ENCODE assay signal across 1 cellular context in genomic region chr1:47523812-47524170, GRCh38.
TF ChIP-seq lines count a peak whose summit lies in the region.

No MANE protein-coding gene starts in this region.

TF ChIP-seq in SK-N-SH treated with all-trans-retinoic acid at 6 μM for 48 hours, 23 proteins besides CTCF, POLR2A, EP300 and RAD21 (continued from another document):
- TF ChIP-seq CREB5 (CRISPR knock-in tag; IDR thresholded peaks at IDR 0.05; ENCODE audit: low read depth) (no peak), RARB (CRISPR knock-in tag; IDR thresholded peaks at IDR 0.05) (no peak), TSHZ2 (CRISPR knock-in tag; IDR thresholded peaks at IDR 0.05) (no peak), ESRRG (CRISPR knock-in tag; IDR thresholded peaks at IDR 0.05) (no peak), TOX (CRISPR knock-in tag; IDR thresholded peaks at IDR 0.05; ENCODE audit: borderline replicate concordance) (no peak), BACH2 (CRISPR knock-in tag; IDR thresholded peaks at IDR 0.05; ENCODE audit: borderline replicate concordance) (no peak)
TF ChIP-seq in SK-N-SH treated with all-trans-retinoic acid at 6 μM for 48 hours: peak in this region for 0.
